ENCODE assay signal across 7 cellular contexts in the genomic region with DNA sequence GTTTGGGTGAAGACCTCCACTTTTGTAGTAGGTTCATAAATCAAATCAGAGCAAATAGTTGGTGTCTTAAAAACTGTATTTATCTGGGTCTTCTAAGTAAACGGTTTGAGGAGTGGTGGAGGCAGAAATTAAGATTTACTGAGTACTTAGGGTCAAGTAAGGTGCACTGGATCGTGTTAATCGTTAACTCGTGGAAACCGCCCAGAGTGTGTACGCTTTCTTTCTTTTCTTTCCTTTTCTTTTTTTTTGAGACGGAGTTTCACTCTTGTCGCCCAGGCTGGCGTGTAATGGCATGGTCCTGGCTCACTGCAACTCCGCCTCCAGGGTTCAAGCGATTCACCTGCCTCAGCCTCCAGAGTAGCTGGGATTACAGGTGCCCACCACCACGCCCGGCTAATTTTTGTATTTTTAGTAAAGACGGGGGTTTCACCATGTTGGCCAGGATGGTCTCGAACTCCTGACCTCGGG. TPM values are rescaled to one million over a fixed set of nuclear protein-coding genes. Genes with fewer than 3 reads are reported as not detected.
DNase-seq lines count a peak whose midpoint lies in the region; ATAC-seq and TF ChIP-seq lines count a peak whose summit lies in the region.
"Not testable (repeated sequence)": the region's sequence is repeated elsewhere in the genome, so short reads cannot be mapped to it uniquely, and the experiment has no call there.
"Had no signal": no experiment of that assay in that cellular context is flagged by ENCODE, and none has a peak within 500 bp of the region (broad histone marks: within the 10 kb centered on the region; RNA-seq: fewer than 3 reads in every experiment).

No MANE protein-coding gene starts in this region.

- not testable (repeated sequence) for DNase-seq in AG04449 (ENCODE audit: low read depth, low spot score); activated CD4-positive, alpha-beta memory T cell treated with anti-CD3 and anti-CD28 coated beads for 36 hours; progenitor cell of endocrine pancreas (ENCODE audit: low spot score, unreplicated experiment)
- peak; percentile 42 to 50 for DNase-seq in left colon

- peaks cover 16% of the 10 kb centered on the region for H3K4me1 Mint-ChIP-seq in activated CD4-positive, alpha-beta memory T cell treated with anti-CD3 and anti-CD28 coated beads for 36 hours (ENCODE audit: low read depth)
- H3K4me1 Mint-ChIP-seq in progenitor cell of endocrine pancreas (ENCODE audit: low read depth) = peaks cover 14% of the 10 kb centered on the region

- intact Hi-C loops in activated CD4-positive, alpha-beta memory T cell treated with anti-CD3 and anti-CD28 coated beads for 36 hours (cut with micrococcal nuclease); left colon (cut with DNase I, micrococcal nuclease): not testable (repeated sequence)

- H3K4me3 Mint-ChIP-seq in activated CD4-positive, alpha-beta memory T cell treated with anti-CD3 and anti-CD28 coated beads for 36 hours = peak overlapping the region; percentile 95
- H3K4me3 Mint-ChIP-seq in progenitor cell of endocrine pancreas (ENCODE audit: low read depth) = peak overlapping the region; percentile 98

- H3K27ac Mint-ChIP-seq in activated CD4-positive, alpha-beta memory T cell treated with anti-CD3 and anti-CD28 coated beads for 36 hours = not testable (repeated sequence)
- H3K27ac Mint-ChIP-seq in progenitor cell of endocrine pancreas = peak overlapping the region; percentile 92

- POLR2A ChIA-PET in AG04449 (lab: Yijun Ruan, JAX) = interaction anchor here (0.6 kb wide), 1 partner anchor 85 kb away, joined by 3 read pairs; no protein-coding TSS in a partner anchor
- POLR2A ChIA-PET in activated CD4-positive, alpha-beta memory T cell treated with anti-CD3 and anti-CD28 coated beads for 36 hours (lab: Charles Lee) = interaction anchor here (0.6 to 1.0 kb wide), 2 partner anchors 48 to 66 kb away, joined by 3 read pairs; no protein-coding TSS in a partner anchor

- peak overlapping the region; percentile 89 for H3K4me3 ChIP-seq in AG04449 (ENCODE audit: low read depth, low read length)
- H3K4me3 ChIP-seq in HUES64 (ENCODE audit: low read length) = peak overlapping the region; percentile 99
- H3K4me3 ChIP-seq in ectodermal cell (ENCODE audit: insufficient read depth, low read depth, low read length) = peak overlapping the region; percentile 95

- not testable (repeated sequence) for H3K27me3 Mint-ChIP-seq in activated CD4-positive, alpha-beta memory T cell treated with anti-CD3 and anti-CD28 coated beads for 36 hours; progenitor cell of endocrine pancreas

- not testable (repeated sequence) for H3K9me3 ChIP-seq in HUES64 (ENCODE audit: insufficient read depth, low read depth, low read length); ectodermal cell (ENCODE audit: control insufficient read depth, low read length)

- CTCF ChIA-PET in AG04449 (lab: Yijun Ruan, JAX) = interaction anchor here (0.6 to 24.2 kb wide), 8 partner anchors 8 to 168 kb away, joined by 4 to 1346 read pairs (median 7); a partner anchor contains a TSS
- CTCF ChIA-PET in activated CD4-positive, alpha-beta memory T cell treated with anti-CD3 and anti-CD28 coated beads for 36 hours (lab: Charles Lee) = interaction anchor here (0.6 to 3.2 kb wide), 7 partner anchors 8 to 180 kb away, joined by 3 to 37 read pairs (median 5); no protein-coding TSS in a partner anchor

- peak overlapping the region; percentile 52 for H3K9ac ChIP-seq in HUES64 (ENCODE audit: low read depth, low read length)

- not testable (repeated sequence) for H3K4me1 ChIP-seq in HUES64 (ENCODE audit: insufficient read depth, low read length)
- H3K4me1 ChIP-seq in ectodermal cell (ENCODE audit: control insufficient read depth, insufficient read depth, low read length) = peaks cover 12% of the 10 kb centered on the region

- H3K36me3 ChIP-seq in HUES64 (ENCODE audit: insufficient read depth, low read length) = peaks cover 31% of the 10 kb centered on the region
- not testable (repeated sequence) for H3K36me3 ChIP-seq in ectodermal cell (ENCODE audit: control insufficient read depth, insufficient read depth, low read length)

- not testable (repeated sequence) for H3K9me3 Mint-ChIP-seq in activated CD4-positive, alpha-beta memory T cell treated with anti-CD3 and anti-CD28 coated beads for 36 hours; progenitor cell of endocrine pancreas (ENCODE audit: low read depth)

- not testable (repeated sequence) for H3K27me3 ChIP-seq in HUES64 (ENCODE audit: insufficient read depth, low read length); ectodermal cell (ENCODE audit: control insufficient read depth, insufficient read depth, low read length, poor library complexity, severe bottlenecking)

- ATAC-seq in left colon = peak; percentile 65

- H3K36me3 Mint-ChIP-seq in activated CD4-positive, alpha-beta memory T cell treated with anti-CD3 and anti-CD28 coated beads for 36 hours = not testable (repeated sequence)
- peaks cover 13% of the 10 kb centered on the region for H3K36me3 Mint-ChIP-seq in progenitor cell of endocrine pancreas (ENCODE audit: insufficient read depth)

- not testable (repeated sequence) for TF ChIP-seq CTCF in AG04449 (IDR thresholded peaks at IDR 0.05; ENCODE audit: insufficient read depth, low read length, missing control alignments); progenitor cell of endocrine pancreas (IDR thresholded peaks at IDR 0.05; ENCODE audit: unreplicated experiment)

- not testable (repeated sequence) for H3K27ac ChIP-seq in HUES64 (ENCODE audit: low read depth, low read length); ectodermal cell (ENCODE audit: insufficient read depth, low read depth, low read length, poor library complexity, severe bottlenecking)

- WGBS in HUES64 = 67% methylated on average over 16 of the region's 16 CpGs
- 67 to 71% methylated on average over 16 of the region's 16 CpGs for WGBS in ectodermal cell, 2 experiments

RNA-seq across cellular contexts. Expression of a gene that starts 0.7 kb away (rescaled TPM):
- polyA plus RNA-seq in HUES64 (2013, experiment 1 of 2) = 31.2 TPM
- 24.7 TPM for polyA plus RNA-seq in HUES64 (2013, experiment 2 of 2)
- total RNA-seq in activated CD4-positive, alpha-beta memory T cell treated with anti-CD3 and anti-CD28 coated beads for 36 hours = 10 to 100 TPM; 35.2 to 39.2 TPM
- polyA plus RNA-seq in ectodermal cell (2013, experiment 1 of 4) = 75.3 TPM
- polyA plus RNA-seq in ectodermal cell (2013, experiment 2 of 4) = 80.7 TPM
- polyA plus RNA-seq in ectodermal cell (2013, experiment 3 of 4) = 49.6 TPM
- polyA plus RNA-seq in ectodermal cell (2013, experiment 4 of 4) = 60.3 TPM
- total RNA-seq in left colon (10 to 100 TPM; 18.3 to 34.4 TPM), progenitor cell of endocrine pancreas (73.0 and 74.7 TPM in 2 replicates)

RNA-seq across cellular contexts. Expression of a gene that starts 6.7 kb away (rescaled TPM):
- polyA plus RNA-seq in HUES64 (2013, experiment 1 of 2) = 25.4 TPM
- polyA plus RNA-seq in HUES64 (2013, experiment 2 of 2) = 23.3 TPM
- 10 to 100 TPM; 56.9 to 68.9 TPM for total RNA-seq in activated CD4-positive, alpha-beta memory T cell treated with anti-CD3 and anti-CD28 coated beads for 36 hours
- polyA plus RNA-seq in ectodermal cell (2013, experiment 1 of 4) = 93.5 TPM
- polyA plus RNA-seq in ectodermal cell (2013, experiment 2 of 4) = 91.2 TPM
- 56.0 TPM for polyA plus RNA-seq in ectodermal cell (2013, experiment 3 of 4)
- polyA plus RNA-seq in ectodermal cell (2013, experiment 4 of 4) = 65.6 TPM
- 10 to 100 TPM; 17.7 to 34.8 TPM for total RNA-seq in left colon
- total RNA-seq in progenitor cell of endocrine pancreas = 56.3 and 58.0 TPM in 2 replicates

RNA-seq across cellular contexts. Expression of a gene that starts 23.0 kb away (rescaled TPM):
- 116 TPM for polyA plus RNA-seq in HUES64 (2013, experiment 1 of 2)
- 139 TPM for polyA plus RNA-seq in HUES64 (2013, experiment 2 of 2)
- total RNA-seq in activated CD4-positive, alpha-beta memory T cell treated with anti-CD3 and anti-CD28 coated beads for 36 hours = 1 to 10 TPM; 8.1 to 8.7 TPM
- 199 TPM for polyA plus RNA-seq in ectodermal cell (2013, experiment 1 of 4)
- 192 TPM for polyA plus RNA-seq in ectodermal cell (2013, experiment 2 of 4)
- polyA plus RNA-seq in ectodermal cell (2013, experiment 3 of 4) = 170 TPM
- 192 TPM for polyA plus RNA-seq in ectodermal cell (2013, experiment 4 of 4)
- total RNA-seq in left colon = 100 to 1,000 TPM; 297 to 333 TPM
- total RNA-seq in progenitor cell of endocrine pancreas = 154 and 163 TPM in 2 replicates

RNA-seq across cellular contexts. Expression of a gene that starts 24.6 kb away (rescaled TPM):
- not detected for polyA plus RNA-seq in HUES64 (2013, experiment 1 of 2)
- polyA plus RNA-seq in HUES64 (2013, experiment 2 of 2) = not detected
- total RNA-seq in activated CD4-positive, alpha-beta memory T cell treated with anti-CD3 and anti-CD28 coated beads for 36 hours = not detected
- polyA plus RNA-seq in ectodermal cell (2013, experiment 1 of 4) = not detected
- not detected for polyA plus RNA-seq in ectodermal cell (2013, experiment 2 of 4)
- not detected for polyA plus RNA-seq in ectodermal cell (2013, experiment 3 of 4)
- polyA plus RNA-seq in ectodermal cell (2013, experiment 4 of 4) = not detected
- not detected for total RNA-seq in left colon
- 1.0 and 2.6 TPM in 2 replicates for total RNA-seq in progenitor cell of endocrine pancreas

RNA-seq across cellular contexts. Expression of a gene that starts 33.4 kb away (rescaled TPM):
- polyA plus RNA-seq in HUES64 (2013, experiment 1 of 2) = 0.10 TPM
- 0.13 TPM for polyA plus RNA-seq in HUES64 (2013, experiment 2 of 2)
- not detected for total RNA-seq in activated CD4-positive, alpha-beta memory T cell treated with anti-CD3 and anti-CD28 coated beads for 36 hours
- 0.11 TPM for polyA plus RNA-seq in ectodermal cell (2013, experiment 1 of 4)
- 0.23 TPM for polyA plus RNA-seq in ectodermal cell (2013, experiment 2 of 4)
- 0.16 TPM for polyA plus RNA-seq in ectodermal cell (2013, experiment 3 of 4)
- polyA plus RNA-seq in ectodermal cell (2013, experiment 4 of 4) = 0.24 TPM
- total RNA-seq in left colon (not detected), progenitor cell of endocrine pancreas (0.05 TPM in 1 of 2 replicates, not detected in the other)
- total RNA-seq: adrenal gland had no signal

Comparison
In these comparisons a context has a peak if more than half of its experiments do, and no peak if none do; other contexts are left out.
1. RNA of a gene that starts 23.0 kb away (total RNA-seq): 297 to 333 TPM in left colon and 154 to 163 TPM in progenitor cell of endocrine pancreas; 8.1 to 8.7 TPM in activated CD4-positive, alpha-beta memory T cell treated with anti-CD3 and anti-CD28 coated beads for 36 hours; every median in the first group is over 10 times any median in the second.
2. Peak in every context shown above with its lines, with median percentiles within 50 percentile points of each other: H3K4me3 ChIP-seq.